15 cellular contexts compared by ENCODE assay signal in genomic region chr16:12294471-12294870, GRCh38.
A peak's percentile ranks its signal among the peaks of the same experiment; 100 is the strongest.
DNase-seq lines count a peak whose midpoint lies in the region; ATAC-seq and TF ChIP-seq lines count a peak whose summit lies in the region.
"Had no signal": no experiment of that assay in that cellular context is flagged by ENCODE, and none has a peak within 500 bp of the region (broad histone marks: within the 10 kb centered on the region; RNA-seq: fewer than 3 reads in every experiment).

No MANE protein-coding gene starts in this region.

- H3K27ac ChIP-seq in OCI-LY3 (ENCODE audit: low read length) (peak overlapping the region; percentile 95), neuronal stem cell (replicated peaks; ENCODE audit: low read length) (no peak overlapping the region)

- TF ChIP-seq POLR2A in GM18505 (IDR thresholded peaks at IDR 0.05; ENCODE audit: borderline replicate concordance, extremely low read depth, insufficient read depth, insufficient read length) = no peak

- no peak overlapping the region for H2BK5ac ChIP-seq in neuronal stem cell (ENCODE audit: low read length)

- peaks cover 67% of the 10 kb centered on the region for H3K4me1 ChIP-seq in OCI-LY3 (ENCODE audit: low read length)
- H3K4me1 ChIP-seq in neuronal stem cell (ENCODE audit: control insufficient read depth in 2 of 2, insufficient read depth in 1 of 2, low read depth in 1 of 2, low read length in 2 of 2) = peaks cover 0 to 3% of the 10 kb centered on the region in 2 donors
- H3K4me1 ChIP-seq: HAP-1 had no signal

- H3K4me3 ChIP-seq in OCI-LY3 (ENCODE audit: low read length) (peak overlapping the region; percentile 7; the same call in 1 of the 2 replicates), neuronal stem cell (ENCODE audit: low read length in 2 of 2) (no peak overlapping the region)
- H3K4me3 ChIP-seq: GM12878, HAP-1 had no signal

- no peak overlapping the region for H3K18ac ChIP-seq in neuronal stem cell (ENCODE audit: low read length)

- H3K27me3 Mint-ChIP-seq in endothelial cell (ENCODE audit: unreplicated experiment) = no peaks in the 10 kb centered on the region
- H3K27me3 Mint-ChIP-seq: B cell; CD4-positive, alpha-beta T cell; IgD-negative memory B cell had no signal

- no peaks in the 10 kb centered on the region for H3K79me2 ChIP-seq in OCI-LY3 (ENCODE audit: low read length)

- H3K4me3 Mint-ChIP-seq in endothelial cell (ENCODE audit: unreplicated experiment) = no peak overlapping the region
- H3K4me3 Mint-ChIP-seq: B cell; CD4-positive, alpha-beta T cell; IgD-negative memory B cell had no signal

- H2BK120ac ChIP-seq in neuronal stem cell (ENCODE audit: low read depth, low read length) = no peak overlapping the region

- TF ChIP-seq CTCF in OCI-LY3 (IDR thresholded peaks at IDR 0.05; ENCODE audit: low read depth, low read length) (no peak), endothelial cell (IDR thresholded peaks at IDR 0.05; ENCODE audit: unreplicated experiment) (no peak)

- no peak overlapping the region for H2BK15ac ChIP-seq in neuronal stem cell (ENCODE audit: low read length)

- H3K4me1 Mint-ChIP-seq in endothelial cell (ENCODE audit: unreplicated experiment) = peaks cover 18% of the 10 kb centered on the region

- H3K27ac Mint-ChIP-seq in endothelial cell (ENCODE audit: unreplicated experiment) = peak overlapping the region; percentile 90
- H3K27ac Mint-ChIP-seq: CD4-positive, alpha-beta T cell had no signal

- no peak overlapping the region for H4K8ac ChIP-seq in neuronal stem cell (ENCODE audit: low read depth, low read length)

- peak overlapping the region; percentile 1 for H3K23ac ChIP-seq in neuronal stem cell (ENCODE audit: low read depth, low read length, poor library complexity)

- H4K20me1 ChIP-seq in OCI-LY3 (ENCODE audit: insufficient read depth, low read length) = no peaks in the 10 kb centered on the region

- H3K4me2 ChIP-seq in OCI-LY3 (ENCODE audit: low read length) (peak overlapping the region; percentile 92), neuronal stem cell (ENCODE audit: insufficient read depth, low read length, poor library complexity, severe bottlenecking) (no peak overlapping the region)

- no peak overlapping the region for H4K91ac ChIP-seq in neuronal stem cell (ENCODE audit: low read depth, low read length, poor library complexity)

- H3K4ac ChIP-seq in neuronal stem cell (ENCODE audit: low read length) = no peak overlapping the region

- H3K9ac ChIP-seq in OCI-LY3 (ENCODE audit: low read length) (peak overlapping the region; percentile 62; the same call in 1 of the 2 replicates), neuronal stem cell (ENCODE audit: low read depth, low read length, poor library complexity) (no peak overlapping the region)

- H2AK5ac ChIP-seq in neuronal stem cell (ENCODE audit: low read depth, low read length) = no peak overlapping the region

- H3K9me3 ChIP-seq in OCI-LY3 (ENCODE audit: insufficient read depth, low read length) = 0 out of 2 replicates have a peak, but pooled peaks cover 8% of the 10 kb centered on the region
- H3K9me3 ChIP-seq in neuronal stem cell (replicated peaks in 1 of 2; ENCODE audit: control insufficient read depth in 2 of 2, insufficient read depth in 1 of 2, low read depth in 1 of 2, low read length in 2 of 2) = peaks cover 0 to 3% of the 10 kb centered on the region in 2 donors
- H3K9me3 ChIP-seq: HAP-1 had no signal

- no peaks in the 10 kb centered on the region for H3K36me3 Mint-ChIP-seq in endothelial cell (ENCODE audit: low read depth, unreplicated experiment)

- H3K36me3 ChIP-seq in OCI-LY3 (replicated peaks; ENCODE audit: low read depth, low read length) (peaks cover 10% of the 10 kb centered on the region), neuronal stem cell (replicated peaks in 1 of 2; ENCODE audit: control insufficient read depth in 2 of 2, insufficient read depth in 2 of 2, low read length in 2 of 2) (no peaks in the 10 kb centered on the region)
- H3K36me3 ChIP-seq: HAP-1 had no signal

- no peaks in the 10 kb centered on the region for H3K9me3 Mint-ChIP-seq in endothelial cell (ENCODE audit: unreplicated experiment)

- H3K27me3 ChIP-seq in OCI-LY3 (ENCODE audit: low read depth, low read length) (no peaks in the 10 kb centered on the region), neuronal stem cell (ENCODE audit: control insufficient read depth in 3 of 3, insufficient read depth in 3 of 3, low read depth in 1 of 3, low read length in 3 of 3) (no peaks in the 10 kb centered on the region)

- H3K79me1 ChIP-seq in neuronal stem cell (ENCODE audit: low read depth, low read length) = no peaks in the 10 kb centered on the region

- WGBS in neuronal stem cell (ENCODE audit: extremely low coverage in 2 of 2, insufficient read length in 2 of 2, insufficient replicate concordance in 1 of 2), 2 donors = no CpG with 5 or more reads among the region's 6 CpGs

- DNase-seq in NCI-H146 (lab: John Stamatoyannopoulos, UW) (peak; percentile 37), endothelial cell (ENCODE audit: low spot score) (no peak), neuronal stem cell (ENCODE audit: low spot score) (no peak), NCI-H1417 treated with DMSO at 0.1 percent for 48 hours (lab: John Stamatoyannopoulos, UW) (no peak)
- DNase-seq: C1 segment of cervical spinal cord; Calu3; CD4-positive, alpha-beta T cell; DMS79 had no signal

- no peak overlapping the region for H2BK12ac ChIP-seq in neuronal stem cell (ENCODE audit: low read length)

- H3K14ac ChIP-seq in neuronal stem cell (ENCODE audit: low read length) = no peak overlapping the region

- H2AFZ ChIP-seq in OCI-LY3 (ENCODE audit: low read depth, low read length) = no peak overlapping the region; the same call in 1 of the 2 replicates
- H2AFZ ChIP-seq in neuronal stem cell (ENCODE audit: low read length) = peak overlapping the region; percentile 28

- ATAC-seq in HG03175 (IDR thresholded peaks at IDR 0.05; ENCODE audit: unreplicated experiment) = no peak
- ATAC-seq in GM18505 (IDR thresholded peaks at IDR 0.05; ENCODE audit: unreplicated experiment) = no peak
- ATAC-seq: GM12878 had no signal
